In genomic region chr14:94540031-94540794, GRCh38 we compare ENCODE assay signal across 17 cellular contexts. TPM values are rescaled to one million over a fixed set of nuclear protein-coding genes. Genes with fewer than 3 reads are reported as not detected.
DNase-seq lines count a peak whose midpoint lies in the region; TF ChIP-seq lines count a peak whose summit lies in the region.
"Had no signal": no experiment of that assay in that cellular context is flagged by ENCODE, and none has a peak within 500 bp of the region (broad histone marks: within the 10 kb centered on the region; RNA-seq: fewer than 3 reads in every experiment).

No MANE protein-coding gene starts in this region.

- H3K9me2 ChIP-seq in hepatocyte (replicated peaks; ENCODE audit: insufficient read depth), result no peaks in the 10 kb centered on the region

- peaks cover 6% of the 10 kb centered on the region for H3K4me1 ChIP-seq in hepatocyte (ENCODE audit: insufficient read depth)
- H3K4me1 ChIP-seq: tibial nerve had no signal

- H3K4me3 ChIP-seq in cardiac fibroblast (replicated peaks in 1 of 2; ENCODE audit: low read depth in 2 of 2, low read length in 2 of 2), result no peak overlapping the region
- H3K4me3 ChIP-seq in hepatocyte, result no peak overlapping the region
- H3K4me3 ChIP-seq: smooth muscle cell, tibial nerve had no signal

- H3K4me2 ChIP-seq in hepatocyte, result peak overlapping the region; percentile 49
- H3K4me2 ChIP-seq: smooth muscle cell had no signal

- no peak overlapping the region for H2AFZ ChIP-seq in hepatocyte

- H3K27ac ChIP-seq in hepatocyte, result no peak overlapping the region
- H3K27ac ChIP-seq: tibial nerve had no signal

- peak; percentile 5 for TF ChIP-seq CTCF in cardiac fibroblast (IDR thresholded peaks at IDR 0.05; ENCODE audit: low read depth, low read length)
- peak; percentile 11 for TF ChIP-seq CTCF in hepatocyte (IDR thresholded peaks at IDR 0.05; ENCODE audit: poor library complexity)

- no peaks in the 10 kb centered on the region for H3K79me2 ChIP-seq in hepatocyte

- no peaks in the 10 kb centered on the region for H3K36me3 ChIP-seq in hepatocyte (replicated peaks; ENCODE audit: insufficient read depth, low read depth)
- H3K36me3 ChIP-seq: tibial nerve had no signal

- no peaks in the 10 kb centered on the region for H4K20me1 ChIP-seq in hepatocyte (ENCODE audit: insufficient read depth, poor library complexity, severe bottlenecking)

- peak; percentile 34 to 45 for DNase-seq in NCI-H524 (lab: John Stamatoyannopoulos, UW)
- no peak for DNase-seq in NCI-H524 treated with DMSO at 0.1 percent for 48 hours (lab: John Stamatoyannopoulos, UW)
- DNase-seq in cardiac fibroblast (ENCODE audit: low read depth in 2 of 2), result peak; percentile 64 to 77
- no peak for DNase-seq in hepatocyte (ENCODE audit: low spot score)
- DNase-seq in stromal cell of bone marrow (ENCODE audit: low read depth), result peak; percentile 31
- DNase-seq in stimulated activated CD4-positive, alpha-beta T cell treated with anti-CD3 and anti-CD28 coated beads, Interleukin-4, amount 100 ng/mL, for 1 hour, result no peak
- no peak for DNase-seq in DMS114 treated with DMSO at 0.1 percent for 48 hours (lab: John Stamatoyannopoulos, UW; ENCODE audit: unreplicated experiment)
- DNase-seq in NCI-H2196 treated with DMSO at 0.1 percent for 48 hours (lab: John Stamatoyannopoulos, UW; ENCODE audit: unreplicated experiment), result no peak
- DNase-seq: 8988T; activated CD4-positive, alpha-beta T cell treated with anti-CD3 and anti-CD28 coated beads, Interleukin-2, amount 50 U/mL, for 48 hours; activated gamma-delta T cell treated with Interleukin-2 at 50 U/mL for 16 hours; DMS153; naive thymus-derived CD4-positive, alpha-beta T cell; NCI-H2081 treated with DMSO at 0.1 percent for 48 hours had no signal

- WGBS in hepatocyte (ENCODE audit: low lambda C conversion rate, missing lambda C conversion rate), result 54% methylated on average over 13 of the region's 13 CpGs

- H3K9me3 ChIP-seq in hepatocyte (ENCODE audit: low read depth), result no peaks in the 10 kb centered on the region
- H3K9me3 ChIP-seq: tibial nerve had no signal

- H3K27me3 ChIP-seq in hepatocyte, result no peaks in the 10 kb centered on the region
- H3K27me3 ChIP-seq: tibial nerve had no signal

RNA-seq across cellular contexts. Expression of gene SERPINA4, which starts 21.0 kb away (rescaled TPM):
- 22.7 and 27.8 TPM in 2 replicates for total RNA-seq in hepatocyte
- polyA plus RNA-seq in hepatocyte, result 26.9 and 35.2 TPM in 2 replicates
- total RNA-seq: cerebellum; naive thymus-derived CD4-positive, alpha-beta T cell; smooth muscle cell; tibial nerve had no signal
- polyA plus RNA-seq: naive thymus-derived CD4-positive, alpha-beta T cell; smooth muscle cell had no signal

RNA-seq across cellular contexts. Expression of gene SERPINA12, which starts 30.9 kb away (rescaled TPM):
- 0.60 TPM in 1 of 2 replicates, not detected in the other for total RNA-seq in hepatocyte
- polyA plus RNA-seq in hepatocyte, result 0.25 and 0.90 TPM in 2 replicates
- total RNA-seq: cerebellum; naive thymus-derived CD4-positive, alpha-beta T cell; smooth muscle cell; tibial nerve had no signal
- polyA plus RNA-seq: naive thymus-derived CD4-positive, alpha-beta T cell; smooth muscle cell had no signal

RNA-seq across cellular contexts. Expression of gene SERPINA5, which starts 41.0 kb away (rescaled TPM):
- 88.8 and 109 TPM in 2 replicates for total RNA-seq in hepatocyte
- 73.6 and 98.7 TPM in 2 replicates for polyA plus RNA-seq in hepatocyte
- total RNA-seq: naive thymus-derived CD4-positive, alpha-beta T cell had no signal
- polyA plus RNA-seq: naive thymus-derived CD4-positive, alpha-beta T cell had no signal

Comparison
In these comparisons a context has a peak if more than half of its experiments do, and no peak if none do; other contexts are left out.
1. DNase-seq: peak in NCI-H524 (2 of 2), cardiac fibroblast (2 of 2) and stromal cell of bone marrow (single experiment); none in NCI-H524 treated with DMSO at 0.1 percent for 48 hours (single experiment), hepatocyte (single experiment), stimulated activated CD4-positive, alpha-beta T cell treated with anti-CD3 and anti-CD28 coated beads, Interleukin-4, amount 100 ng/mL, for 1 hour (single experiment), DMS114 treated with DMSO at 0.1 percent for 48 hours (single experiment) and NCI-H2196 treated with DMSO at 0.1 percent for 48 hours (single experiment).